In the genomic region with DNA sequence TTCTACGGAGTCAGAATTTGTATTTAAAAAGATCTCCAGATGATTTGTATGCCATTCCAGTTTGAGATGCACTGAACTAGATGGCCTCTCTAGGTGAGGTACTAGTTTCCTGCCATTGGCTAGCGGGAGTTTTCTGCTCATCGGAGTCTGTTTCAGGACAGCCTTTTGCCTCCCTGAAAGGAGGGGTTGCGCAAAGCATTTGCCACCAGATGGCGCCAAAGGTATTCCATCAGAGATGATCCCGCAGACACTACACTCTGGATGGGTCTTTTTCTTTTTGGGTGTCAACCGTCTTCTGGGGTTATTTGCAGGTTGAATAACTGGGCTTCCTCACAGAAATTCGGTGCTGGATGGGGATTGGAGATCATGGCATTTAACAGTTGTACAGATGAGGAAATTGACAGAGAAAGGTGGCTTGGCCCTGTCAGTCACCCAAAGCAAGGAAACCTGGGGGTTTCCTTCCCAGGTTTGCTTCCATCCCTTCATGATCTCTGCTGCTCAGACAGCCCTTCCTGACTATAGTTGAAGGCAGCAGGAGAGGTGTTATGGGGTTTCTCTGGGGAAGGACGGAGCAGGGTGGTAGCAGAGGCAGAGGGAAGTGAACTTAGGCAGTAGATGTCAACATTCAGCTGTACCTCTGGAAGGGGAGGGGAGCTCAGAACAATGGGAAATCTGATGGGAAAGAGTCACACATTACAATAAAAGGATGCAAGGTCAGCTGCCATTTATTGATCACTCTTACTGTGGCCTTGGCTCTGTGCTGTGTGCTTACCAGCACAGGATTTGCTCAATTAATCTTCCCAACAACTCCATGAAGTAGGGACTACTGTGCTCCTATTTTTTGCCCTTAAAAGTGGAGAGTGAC, we compare ENCODE assay signal across 8 cellular contexts.
DNase-seq lines count a peak whose midpoint lies in the region; ATAC-seq and TF ChIP-seq lines count a peak whose summit lies in the region.

No MANE protein-coding gene starts in this region.

- TF ChIP-seq POLR2A in testis (IDR thresholded peaks at IDR 0.05): no peak

- DNase-seq in DMS79 treated with DMSO at 0.1 percent for 48 hours (lab: John Stamatoyannopoulos, UW): peak; percentile 63
- DNase-seq in KBM-7: peak; percentile 76
- peak; percentile 79 for DNase-seq in RKO (ENCODE audit: low spot score)
- peak; percentile 30 for DNase-seq in activated T-helper 1 cell treated with Interleukin-2 at 50 U/mL for 16 hours (ENCODE audit: low read depth)
- peak; percentile 71 to 92 for DNase-seq in foreskin fibroblast
- DNase-seq in osteoblast (ENCODE audit: insufficient read length, low spot score, missing footprints): peak; percentile 85
- DNase-seq in testis: peak; percentile 95

- no peaks in the 10 kb centered on the region for H3K27me3 ChIP-seq in osteoblast (ENCODE audit: insufficient read depth, low read length)
- H3K27me3 ChIP-seq in testis: no peaks in the 10 kb centered on the region

- ATAC-seq in GM21717 (IDR thresholded peaks at IDR 0.05; ENCODE audit: unreplicated experiment): peak; percentile 73

- WGBS in testis, 2 donors: 21 to 25% methylated on average over 9 of the region's 9 CpGs

- intact Hi-C loops in testis (cut with DNase I; ENCODE audit: low total_unique reads): loop anchor here (5.0 kb wide), 2 partner anchors 161 to 361 kb away; no protein-coding TSS in a partner anchor

- H3K79me2 ChIP-seq in osteoblast (ENCODE audit: insufficient read depth, low read length): no peaks in the 10 kb centered on the region

- no peaks in the 10 kb centered on the region for H4K20me1 ChIP-seq in osteoblast (ENCODE audit: insufficient read depth, low read length)

- peak; percentile 86 for TF ChIP-seq CTCF in foreskin fibroblast (IDR thresholded peaks at IDR 0.05; ENCODE audit: low read depth, low read length)
- peak; percentile 93 for TF ChIP-seq CTCF in osteoblast (IDR thresholded peaks at IDR 0.05; ENCODE audit: extremely low read depth, low read depth, low read length)
- peak; percentile 80 to 92 (median 85) for TF ChIP-seq CTCF in testis (IDR thresholded peaks at IDR 0.05)

- in situ Hi-C loops in KBM-7 (cut with MboI; ENCODE audit: low pct_unique_long_range_greater_than_20kb, low sequenced_read_pairs): loop anchor here (25.0 kb wide), 1 partner anchor 356 kb away; a partner anchor contains a TSS

- H3K36me3 ChIP-seq in osteoblast (ENCODE audit: insufficient read depth, low read length) (no peaks in the 10 kb centered on the region), testis (ENCODE audit: low read depth, missing control alignments) (no peaks in the 10 kb centered on the region)

- no peaks in the 10 kb centered on the region for H3K9me3 ChIP-seq in osteoblast (ENCODE audit: low read depth, low read length)
- H3K9me3 ChIP-seq in testis: no peaks in the 10 kb centered on the region

- H3K4me3 ChIP-seq in foreskin fibroblast (ENCODE audit: low read depth in 1 of 2, low read length in 2 of 2) (no peak overlapping the region), osteoblast (ENCODE audit: insufficient read depth, low read length) (no peak overlapping the region), testis (no peak overlapping the region)

- H3K4me1 ChIP-seq in osteoblast (ENCODE audit: insufficient read depth, low read length): peaks cover 25% of the 10 kb centered on the region
- H3K4me1 ChIP-seq in testis: peaks cover 20% of the 10 kb centered on the region

- peak overlapping the region; percentile 11 for H3K4me2 ChIP-seq in osteoblast (ENCODE audit: insufficient read depth, low read length)

- H3K27ac ChIP-seq in osteoblast (ENCODE audit: low read depth, low read length) (no peak overlapping the region), testis (no peak overlapping the region)

- no peak overlapping the region for H2AFZ ChIP-seq in osteoblast (ENCODE audit: low read length)

Comparison
In these comparisons a context has a peak if more than half of its experiments do, and no peak if none do; other contexts are left out.
1. DNase-seq: peak in every context shown above with its lines; median percentile 95 in testis; 85 in osteoblast; 82 in foreskin fibroblast; 79 in RKO; 76 in KBM-7; 63 in DMS79 treated with DMSO at 0.1 percent for 48 hours; 30 in activated T-helper 1 cell treated with Interleukin-2 at 50 U/mL for 16 hours.